ENCODE assay signal across 1 cellular context in genomic region chr17:64369007-64369893, GRCh38.
A peak's percentile ranks its signal among the peaks of the same experiment; 100 is the strongest.
TF ChIP-seq lines count a peak whose summit lies in the region.

No MANE protein-coding gene starts in this region.

TF ChIP-seq in HepG2, 621 proteins besides CTCF, POLR2A, EP300 and RAD21 (continued from another document and continues in another):
- TF ChIP-seq ZNF318 (CRISPR knock-in tag; IDR thresholded peaks at IDR 0.05) = 0 out of 2 replicates have a peak, but pooled peaks have one; percentile 17
- TF ChIP-seq HNF4A (CRISPR knock-in tag; IDR thresholded peaks at IDR 0.05) = peak; percentile 71
- no peak for TF ChIP-seq ZFP82 (CRISPR knock-in tag; IDR thresholded peaks at IDR 0.05; ENCODE audit: borderline replicate concordance)
- TF ChIP-seq ZNF720 (CRISPR knock-in tag; IDR thresholded peaks at IDR 0.05) = 0 out of 2 replicates have a peak, but pooled peaks have one; percentile 61
- TF ChIP-seq ZNF362 (CRISPR knock-in tag; IDR thresholded peaks at IDR 0.05; ENCODE audit: borderline replicate concordance) = peak; percentile 65; the same call in 1 of the 2 replicates
- TF ChIP-seq KDM3A (CRISPR knock-in tag; IDR thresholded peaks at IDR 0.05; ENCODE audit: low read depth) = 0 out of 2 replicates have a peak, but pooled peaks have one; percentile 45
- TF ChIP-seq, protein P1, sequence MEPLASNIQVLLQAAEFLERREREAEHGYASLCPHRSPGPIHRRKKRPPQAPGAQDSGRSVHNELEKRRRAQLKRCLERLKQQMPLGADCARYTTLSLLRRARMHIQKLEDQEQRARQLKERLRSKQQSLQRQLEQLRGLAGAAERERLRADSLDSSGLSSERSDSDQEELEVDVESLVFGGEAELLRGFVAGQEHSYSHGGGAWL (CRISPR knock-in tag; IDR thresholded peaks at IDR 0.05) = no peak
- 0 out of 2 replicates have a peak, but pooled peaks have one; percentile 40 for TF ChIP-seq ZBTB26 (CRISPR knock-in tag; IDR thresholded peaks at IDR 0.05; ENCODE audit: borderline replicate concordance)
- peak; percentile 61 for TF ChIP-seq BCL6 (CRISPR knock-in tag; IDR thresholded peaks at IDR 0.05)
- TF ChIP-seq GABPB1 (CRISPR knock-in tag; IDR thresholded peaks at IDR 0.05) = peak; percentile 39; the same call in 1 of the 2 replicates
- TF ChIP-seq ZNF572 (CRISPR knock-in tag; IDR thresholded peaks at IDR 0.05) = peak; percentile 84; the same call in 1 of the 2 replicates
- peak; percentile 69 for TF ChIP-seq ATF7-NPFF (CRISPR knock-in tag; IDR thresholded peaks at IDR 0.05; ENCODE audit: low read depth)
- no peak for TF ChIP-seq ZBTB7A (CRISPR knock-in tag; IDR thresholded peaks at IDR 0.05)
- peak; percentile 52 for TF ChIP-seq IKZF4 (CRISPR knock-in tag; IDR thresholded peaks at IDR 0.05; ENCODE audit: borderline replicate concordance, low read depth, not compliant biosample characterization)
- peak; percentile 83; the same call in 1 of the 2 replicates for TF ChIP-seq ZBTB38 (CRISPR knock-in tag; IDR thresholded peaks at IDR 0.05)
- TF ChIP-seq, protein P2, sequence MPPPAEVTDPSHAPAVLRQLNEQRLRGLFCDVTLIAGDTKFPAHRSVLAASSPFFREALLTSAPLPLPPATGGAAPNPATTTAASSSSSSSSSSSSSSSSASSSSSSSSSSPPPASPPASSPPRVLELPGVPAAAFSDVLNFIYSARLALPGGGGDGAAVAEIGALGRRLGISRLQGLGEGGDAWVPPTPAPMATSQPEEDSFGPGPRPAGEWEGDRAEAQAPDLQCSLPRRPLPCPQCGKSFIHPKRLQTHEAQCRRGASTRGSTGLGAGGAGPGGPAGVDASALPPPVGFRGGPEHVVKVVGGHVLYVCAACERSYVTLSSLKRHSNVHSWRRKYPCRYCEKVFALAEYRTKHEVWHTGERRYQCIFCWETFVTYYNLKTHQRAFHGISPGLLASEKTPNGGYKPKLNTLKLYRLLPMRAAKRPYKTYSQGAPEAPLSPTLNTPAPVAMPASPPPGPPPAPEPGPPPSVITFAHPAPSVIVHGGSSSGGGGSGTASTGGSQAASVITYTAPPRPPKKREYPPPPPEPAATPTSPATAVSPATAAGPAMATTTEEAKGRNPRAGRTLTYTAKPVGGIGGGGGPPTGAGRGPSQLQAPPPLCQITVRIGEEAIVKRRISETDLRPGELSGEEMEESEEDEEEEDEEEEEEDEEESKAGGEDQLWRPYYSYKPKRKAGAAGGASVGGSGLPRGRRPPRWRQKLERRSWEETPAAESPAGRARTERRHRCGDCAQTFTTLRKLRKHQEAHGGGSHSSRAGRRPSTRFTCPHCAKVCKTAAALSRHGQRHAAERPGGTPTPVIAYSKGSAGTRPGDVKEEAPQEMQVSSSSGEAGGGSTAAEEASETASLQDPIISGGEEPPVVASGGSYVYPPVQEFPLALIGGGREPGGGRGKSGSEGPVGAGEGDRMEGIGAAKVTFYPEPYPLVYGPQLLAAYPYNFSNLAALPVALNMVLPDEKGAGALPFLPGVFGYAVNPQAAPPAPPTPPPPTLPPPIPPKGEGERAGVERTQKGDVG (CRISPR knock-in tag; IDR thresholded peaks at IDR 0.05; ENCODE audit: borderline replicate concordance) = peak; percentile 92; the same call in 1 of the 2 replicates
- TF ChIP-seq ZNF75D (CRISPR knock-in tag; IDR thresholded peaks at IDR 0.05; ENCODE audit: borderline replicate concordance) = no peak
- peak; percentile 27; the same call in 1 of the 2 replicates for TF ChIP-seq ZFX (CRISPR knock-in tag; IDR thresholded peaks at IDR 0.05; ENCODE audit: low read depth)
- TF ChIP-seq SAP130 (CRISPR knock-in tag; IDR thresholded peaks at IDR 0.05; ENCODE audit: low read depth) = peak; percentile 66
- TF ChIP-seq JUND (CRISPR knock-in tag; IDR thresholded peaks at IDR 0.05) = no peak
- no peak for TF ChIP-seq KIAA2018 (CRISPR knock-in tag; IDR thresholded peaks at IDR 0.05; ENCODE audit: borderline replicate concordance)
- peak; percentile 73 for TF ChIP-seq PAXIP1 (CRISPR knock-in tag; conservative IDR thresholded peaks at IDR 0.05)
